Comparison of ENCODE assay signal across 15 cellular contexts in the genomic region with DNA sequence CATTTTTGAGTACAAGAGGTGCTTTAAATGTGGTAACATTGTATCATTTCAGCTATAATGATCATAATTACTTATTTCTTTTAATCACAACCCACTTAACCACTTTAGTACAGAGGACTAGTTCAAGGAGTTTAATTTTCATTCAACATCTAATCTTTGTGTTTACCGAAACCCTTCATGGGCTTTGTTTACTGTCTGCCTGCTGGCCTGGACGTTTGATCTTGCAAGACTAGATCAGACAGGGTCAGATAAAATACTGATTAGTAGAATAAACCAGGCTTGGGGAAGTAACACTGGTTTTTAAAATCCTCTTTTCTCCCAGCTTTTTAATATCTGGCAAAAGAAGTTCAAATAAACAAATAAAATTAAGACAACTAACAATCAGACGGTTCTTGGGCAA.
"Had no signal": no experiment of that assay in that cellular context is flagged by ENCODE, and none has a peak within 500 bp of the region (broad histone marks: within the 10 kb centered on the region; RNA-seq: fewer than 3 reads in every experiment).

No MANE protein-coding gene starts in this region.

- H3K27me3 ChIP-seq: heart right ventricle, suprapubic skin had no signal

- ATAC-seq: activated T-cell treated with anti-CD3 and anti-CD28 coated beads, Interleukin-2, amount 50 U/mL, for 4 hours; heart right ventricle; left lobe of liver; stimulated activated naive CD8-positive, alpha-beta T cell treated with anti-CD3 and anti-CD28 coated beads, Interleukin-15, Interleukin-2, amounts not matched to agents 100 U/mL and 50 U/mL, for 24 hours had no signal

- H3K36me3 ChIP-seq: heart right ventricle, suprapubic skin had no signal

- H3K4me3 ChIP-seq: heart right ventricle, suprapubic skin had no signal

- H3K4me1 ChIP-seq: heart right ventricle, suprapubic skin had no signal

- H3K9me3 ChIP-seq: heart right ventricle, suprapubic skin had no signal

- DNase-seq: activated CD4-positive, alpha-beta T cell treated with anti-CD3 and anti-CD28 coated beads, Interleukin-2, amount 50 U/mL, for 48 hours; activated CD4-positive, CD25-positive, alpha-beta regulatory T cell treated with anti-CD3 and anti-CD28 coated beads, Interleukin-2, amount 50 U/mL, for 72 hours; activated effector memory CD4-positive, alpha-beta T cell treated with anti-CD3 and anti-CD28 coated beads, Interleukin-2, amount 50 U/mL, for 16 hours; activated T-cell treated with anti-CD3 and anti-CD28 coated beads, Interleukin-2, amount 50 U/mL, for 4 hours; amygdala; cortex of kidney; effector CD8-positive, alpha-beta T cell; foreskin melanocyte; heart right ventricle; occipital lobe; stimulated activated CD4-positive, alpha-beta T cell treated with anti-CD3 and anti-CD28 coated beads, Interleukin-4, amount 100 ng/mL, for 1 hour; stimulated activated CD8-positive, alpha-beta memory T cell treated with anti-CD3 and anti-CD28 coated beads, Interleukin-4, amount 100 ng/mL, for 48 hours; stimulated activated naive CD8-positive, alpha-beta T cell treated with anti-CD3 and anti-CD28 coated beads, Interleukin-15, Interleukin-2, amounts not matched to agents 100 U/mL and 50 U/mL, for 24 hours had no signal

- H3K27ac ChIP-seq: heart right ventricle, suprapubic skin had no signal
